Comparison of ENCODE assay signal across 11 cellular contexts in genomic region chr10:116402858-116403257, GRCh38. TPM values are rescaled to one million over a fixed set of nuclear protein-coding genes. Genes with fewer than 3 reads are reported as not detected.
"Had no signal": no experiment of that assay in that cellular context is flagged by ENCODE, and none has a peak within 500 bp of the region (broad histone marks: within the 10 kb centered on the region; RNA-seq: fewer than 3 reads in every experiment).

No MANE protein-coding gene starts in this region.

- H3K9me3 Mint-ChIP-seq: GM23338, HFFc6 had no signal

- DNase-seq: HFFc6, Karpas-422, KBM-7 had no signal

- H3K36me3 ChIP-seq: HAP-1 had no signal

- FAIRE-seq: H1, H54 had no signal

- H3K4me1 Mint-ChIP-seq: IgD-negative memory B cell had no signal

- H3K27ac ChIP-seq: HL-60, KMS-11 had no signal

- H3K27ac Mint-ChIP-seq: GM23338, HFFc6, IgD-negative memory B cell had no signal

- H3K9ac ChIP-seq: KMS-11 had no signal

- H3K36me3 Mint-ChIP-seq: IgD-negative memory B cell had no signal

- H3K4me3 ChIP-seq: GM23338, HAP-1 had no signal

- ATAC-seq: GM23338, HCT116 had no signal

- H3K4me3 Mint-ChIP-seq: GM23338, HFFc6, IgD-negative memory B cell had no signal

- H3K9me3 ChIP-seq: HAP-1 had no signal

- H3K4me1 ChIP-seq: HAP-1 had no signal

RNA-seq across cellular contexts. Expression of gene PNLIPRP3, which starts 24.8 kb away (rescaled TPM):
- total RNA-seq: GM23338, H1, HFFc6 had no signal
- polyA plus RNA-seq: GM23338, H1, IgD-negative memory B cell had no signal
